Comparison of ENCODE assay signal across 1 cellular context in genomic region chr17:57868007-57868774, GRCh38.
TF ChIP-seq lines count a peak whose summit lies in the region.

No MANE protein-coding gene starts in this region.

TF ChIP-seq in K562, 482 proteins besides CTCF, POLR2A, EP300 and RAD21 (continued from another document and continues in another):
- TF ChIP-seq RREB1 (CRISPR knock-in tag; IDR thresholded peaks at IDR 0.05) (no peak), DPF2 (IDR thresholded peaks at IDR 0.05) (no peak), SRSF7 (optimal IDR thresholded peaks at IDR 0.05; ENCODE audit: low read depth, low read length) (no peak), SAFB2 (IDR thresholded peaks at IDR 0.05; ENCODE audit: borderline replicate concordance, low read depth, low read length, severe bottlenecking) (no peak), SP2 (IDR thresholded peaks at IDR 0.05; ENCODE audit: extremely low read depth, low read depth, low read length, poor library complexity, severe bottlenecking) (no peak), CEBPB (tag; IDR thresholded peaks at IDR 0.05) (no peak), TRIM25 (IDR thresholded peaks at IDR 0.05; ENCODE audit: borderline replicate concordance) (no peak), CBX3 (IDR thresholded peaks at IDR 0.05; ENCODE audit: borderline replicate concordance in 1 of 2, low read length in 2 of 2) (no peak), ZBTB7A (IDR thresholded peaks at IDR 0.05; ENCODE audit: borderline replicate concordance, control insufficient read depth, low read depth, low read length) (peak; percentile 83), SNIP1 (IDR thresholded peaks at IDR 0.05; ENCODE audit: low read depth) (no peak), GTF2F1 (IDR thresholded peaks at IDR 0.05; ENCODE audit: low read depth, low read length) (no peak), RCOR1 (IDR thresholded peaks at IDR 0.05; ENCODE audit: borderline replicate concordance in 1 of 2, low read depth in 2 of 2, low read length in 2 of 2) (no peak), FOXA3 (CRISPR knock-in tag; conservative IDR thresholded peaks at IDR 0.05 in 1 of 2, IDR thresholded peaks at IDR 0.05 in 1 of 2) (no peak), ZMIZ1 (IDR thresholded peaks at IDR 0.05; ENCODE audit: low read depth in 2 of 2, low read length in 2 of 2) (no peak), DDX20 (tag; IDR thresholded peaks at IDR 0.05; ENCODE audit: low read depth) (no peak), ZBTB26 (CRISPR knock-in tag; IDR thresholded peaks at IDR 0.05) (no peak), TCF3 (CRISPR knock-in tag; IDR thresholded peaks at IDR 0.05) (no peak), AFF1 (IDR thresholded peaks at IDR 0.05; ENCODE audit: low read depth in 1 of 2, partially characterized antibody in 2 of 2) (no peak), CBFB (CRISPR knock-in tag; IDR thresholded peaks at IDR 0.05) (no peak), HMG20B (CRISPR knock-in tag; IDR thresholded peaks at IDR 0.05) (no peak), NBN (IDR thresholded peaks at IDR 0.05; ENCODE audit: low read depth) (no peak), TFAP4 (CRISPR knock-in tag; IDR thresholded peaks at IDR 0.05; ENCODE audit: borderline replicate concordance) (peak; percentile 59; the same call in 1 of the 2 replicates), ZNF444 (CRISPR knock-in tag; IDR thresholded peaks at IDR 0.05) (no peak), XRCC4 (IDR thresholded peaks at IDR 0.05; ENCODE audit: extremely low read depth, insufficient read depth, insufficient read length) (no peak), CHAMP1 (IDR thresholded peaks at IDR 0.05) (no peak), HDAC1 (IDR thresholded peaks at IDR 0.05) (no peak), ELK1 (CRISPR knock-in tag; IDR thresholded peaks at IDR 0.05) (no peak), ZNF224 (CRISPR knock-in tag; IDR thresholded peaks at IDR 0.05) (no peak), NFIC (IDR thresholded peaks at IDR 0.05) (no peak), ZKSCAN3 (CRISPR knock-in tag; IDR thresholded peaks at IDR 0.05) (no peak), RBM22 (IDR thresholded peaks at IDR 0.05; ENCODE audit: low read depth, low read length, poor library complexity, severe bottlenecking) (no peak), HINFP (tag; conservative IDR thresholded peaks at IDR 0.05; ENCODE audit: low read depth) (no peak)
